9 cellular contexts compared by ENCODE assay signal in genomic region chr1:101257500-101258325, GRCh38. TPM values are rescaled to one million over a fixed set of nuclear protein-coding genes. Genes with fewer than 3 reads are reported as not detected.
DNase-seq lines count a peak whose midpoint lies in the region; ATAC-seq, FAIRE-seq and TF ChIP-seq lines count a peak whose summit lies in the region.
"Had no signal": no experiment of that assay in that cellular context is flagged by ENCODE, and none has a peak within 500 bp of the region (broad histone marks: within the 10 kb centered on the region; RNA-seq: fewer than 3 reads in every experiment).

No MANE protein-coding gene starts in this region.

- peak; percentile 11 for FAIRE-seq in H54 (lab: Jason Lieb, UNC)

- H3K4me2 ChIP-seq in mammary epithelial cell (ENCODE audit: insufficient read depth, low read depth, low read length), result peak overlapping the region; percentile 3

- intact Hi-C loops in mammary epithelial cell (cut with micrococcal nuclease), result no loop called here
- intact Hi-C loops in gastrocnemius medialis (cut with DNase I; ENCODE audit: low total_unique reads), result no loop called here

- H3K4me3 ChIP-seq in mammary epithelial cell (replicated peaks in 1 of 3; ENCODE audit: insufficient read depth in 1 of 3, low read depth in 2 of 3, low read length in 3 of 3) (no peak overlapping the region), gastrocnemius medialis (no peak overlapping the region)

- H3K27ac ChIP-seq in mammary epithelial cell (ENCODE audit: insufficient read depth, low read depth, low read length) (no peak overlapping the region), gastrocnemius medialis (no peak overlapping the region)
- H3K27ac ChIP-seq: 22Rv1 had no signal

- DNase-seq in DMS 273 (lab: John Stamatoyannopoulos, UW; ENCODE audit: unreplicated experiment), result peak; percentile 32
- DNase-seq in DMS 273 treated with DMSO at 0.1 percent for 48 hours (lab: John Stamatoyannopoulos, UW), result no peak
- DNase-seq in H54 (ENCODE audit: insufficient read length, low spot score), result no peak
- peak; percentile 80 to 81 for DNase-seq in Kasumi-1 (lab: John Stamatoyannopoulos, UW)
- peak; percentile 42 for DNase-seq in mammary epithelial cell
- DNase-seq in gastrocnemius medialis, result no peak
- DNase-seq in SW 1271 (lab: John Stamatoyannopoulos, UW), result no peak
- DNase-seq in COLO668 (lab: John Stamatoyannopoulos, UW; ENCODE audit: unreplicated experiment), result no peak

- in situ Hi-C loops in mammary epithelial cell (cut with MboI; ENCODE audit: low sequenced_read_pairs in 2 of 2), result no loop called here
- in situ Hi-C loops in gastrocnemius medialis (cut with MboI; ENCODE audit: low sequenced_read_pairs in 4 of 4), result no loop called here

- H3K9me3 ChIP-seq in mammary epithelial cell (replicated peaks; ENCODE audit: insufficient read depth, low read length) (no peaks in the 10 kb centered on the region), gastrocnemius medialis (no peaks in the 10 kb centered on the region)

- 97% methylated on average over 3 of the region's 3 CpGs for WGBS in mammary epithelial cell (ENCODE audit: low coverage, missing lambda C conversion rate)

- H2AFZ ChIP-seq in mammary epithelial cell (ENCODE audit: low read depth, low read length), result peak overlapping the region; percentile 14

- ATAC-seq in gastrocnemius medialis, result no peak

- BruUV-seq in mammary epithelial cell (replicated peaks; lab: Mats Ljungman, UMichigan), result no TSS peak

- H4K20me1 ChIP-seq in mammary epithelial cell (ENCODE audit: insufficient read depth, low read length), result no peaks in the 10 kb centered on the region

- H3K9ac ChIP-seq in mammary epithelial cell (ENCODE audit: insufficient read depth, low read length), result no peak overlapping the region

- TF ChIP-seq CTCF in mammary epithelial cell (conservative IDR thresholded peaks at IDR 0.05 in 1 of 2, IDR thresholded peaks at IDR 0.05 in 1 of 2; ENCODE audit: extremely low read depth in 1 of 2, insufficient read depth in 1 of 2, low read depth in 1 of 2, low read length in 2 of 2) (no peak), gastrocnemius medialis (IDR thresholded peaks at IDR 0.05 in 4 of 5, conservative IDR thresholded peaks at IDR 0.05 in 1 of 5) (no peak)

- no peak for TF ChIP-seq POLR2A in H54 (IDR thresholded peaks at IDR 0.05; ENCODE audit: low read depth, low read length)
- no peak for TF ChIP-seq POLR2A in gastrocnemius medialis (IDR thresholded peaks at IDR 0.05)

- H3K79me2 ChIP-seq in mammary epithelial cell (ENCODE audit: insufficient read depth, low read length), result no peaks in the 10 kb centered on the region

- no peaks in the 10 kb centered on the region for H3K36me3 ChIP-seq in mammary epithelial cell (ENCODE audit: insufficient read depth, low read length)
- H3K36me3 ChIP-seq in gastrocnemius medialis, result no peaks in the 10 kb centered on the region

- dilution Hi-C loops in mammary epithelial cell (cut with HindIII; ENCODE audit: low sequenced_read_pairs), result no loop called here

- H3K27me3 ChIP-seq in mammary epithelial cell (ENCODE audit: insufficient read depth, low read length) (no peaks in the 10 kb centered on the region), gastrocnemius medialis (no peaks in the 10 kb centered on the region)

- CTCF ChIA-PET in mammary epithelial cell (lab: Charles Lee; ENCODE audit: low non-redundant PET), result interaction anchor here (0.7 kb wide), 1 partner anchor 1372 kb away, joined by 4 read pairs; no protein-coding TSS in a partner anchor

- H3K4me1 ChIP-seq in mammary epithelial cell (ENCODE audit: insufficient read depth, low read length) (peaks cover 29% of the 10 kb centered on the region), gastrocnemius medialis (peaks cover 0 to 7% of the 10 kb centered on the region in 2 donors)

RNA-seq across cellular contexts. Expression of gene S1PR1, which starts 20.9 kb away (rescaled TPM):
- total RNA-seq in mammary epithelial cell (1 to 10 TPM; 3.7 to 4.2 TPM), gastrocnemius medialis (10 to 100 TPM; 28.8 to 54.3 (median 47.5) TPM)
- polyA plus RNA-seq in mammary epithelial cell, result 11.5 TPM
- polyA minus RNA-seq in mammary epithelial cell, result 16.4 TPM

Comparison
In these comparisons a context has a peak if more than half of its experiments do, and no peak if none do; other contexts are left out.
1. DNase-seq: peak in DMS 273 (single experiment), Kasumi-1 (2 of 2) and mammary epithelial cell (single experiment); none in DMS 273 treated with DMSO at 0.1 percent for 48 hours (single experiment), H54 (single experiment), gastrocnemius medialis (0 of 2), SW 1271 (0 of 2) and COLO668 (single experiment).
2. RNA of gene S1PR1, which starts 20.9 kb away (total RNA-seq): 28.8 to 54.3 TPM in gastrocnemius medialis; 3.7 to 4.2 TPM in mammary epithelial cell; every median in the first group is over 4 times any median in the second.